22 cellular contexts compared by ENCODE assay signal in genomic region chr15:52731004-52731403, GRCh38. TPM values are rescaled to one million over a fixed set of nuclear protein-coding genes. Genes with fewer than 3 reads are reported as not detected.
"Had no signal": no experiment of that assay in that cellular context is flagged by ENCODE, and none has a peak within 500 bp of the region (broad histone marks: within the 10 kb centered on the region; RNA-seq: fewer than 3 reads in every experiment).

No MANE protein-coding gene starts in this region.

- DNase-seq: activated CD4-positive, alpha-beta T cell treated with anti-CD3 and anti-CD28 coated beads, Interleukin-2, amount 10 ng/mL, durations not matched to agents 24 days and 14 days; activated CD8-positive, alpha-beta memory T cell treated with anti-CD3 and anti-CD28 coated beads for 24 hours; activated gamma-delta T cell treated with Interleukin-2 at 50 U/mL for 16 hours; hippocampal formation; left ventricle myocardium inferior; occipital lobe; stimulated activated CD4-positive, alpha-beta T cell treated with anti-CD3 and anti-CD28 coated beads, Interleukin-15, amount 100 ng/mL, for 24 hours; stimulated activated CD4-positive, alpha-beta T cell treated with anti-CD3 and anti-CD28 coated beads, Interleukin-4, amount 100 ng/mL, for 1 hour; stimulated activated naive CD4-positive, alpha-beta T cell treated with Interleukin-2 at 50 U/mL for 16 hours; substantia nigra; trophoblast cell; WERI-Rb-1 had no signal

- H3K27ac ChIP-seq: esophagus muscularis mucosa, left ventricle myocardium inferior, right atrium auricular region, WERI-Rb-1 had no signal

- H3K27me3 Mint-ChIP-seq: activated CD4-positive, alpha-beta T cell treated with anti-CD3 and anti-CD28 coated beads, Interleukin-2, amount 10 ng/mL, durations not matched to agents 24 days and 14 days had no signal

- H3K4me3 Mint-ChIP-seq: activated CD4-positive, alpha-beta T cell treated with anti-CD3 and anti-CD28 coated beads, Interleukin-2, amount 10 ng/mL, durations not matched to agents 24 days and 14 days; nephron; T-helper 1 cell treated with Interleukin-12 subunit alpha and Interleukin-12 subunit beta and Interleukin-4 antibody, amounts not matched to agents 30 μg/mL and 1 μg/mL, for 36 hours had no signal

- H3K9me3 Mint-ChIP-seq: activated CD4-positive, alpha-beta T cell treated with anti-CD3 and anti-CD28 coated beads, Interleukin-2, amount 10 ng/mL, durations not matched to agents 24 days and 14 days; nephron; T-helper 1 cell treated with Interleukin-12 subunit alpha and Interleukin-12 subunit beta and Interleukin-4 antibody, amounts not matched to agents 30 μg/mL and 1 μg/mL, for 36 hours had no signal

- H3K36me3 ChIP-seq: esophagus muscularis mucosa, left ventricle myocardium inferior, right atrium auricular region, WERI-Rb-1 had no signal

- H3K9me3 ChIP-seq: esophagus muscularis mucosa, left ventricle myocardium inferior, right atrium auricular region had no signal

- ATAC-seq: SK-N-SH treated with all-trans-retinoic acid at 6 μM for 48 hours had no signal

- H3K4me3 ChIP-seq: esophagus muscularis mucosa, left ventricle myocardium inferior, right atrium auricular region had no signal

- H3K4me1 Mint-ChIP-seq: nephron had no signal

- H3K27ac Mint-ChIP-seq: activated CD4-positive, alpha-beta T cell treated with anti-CD3 and anti-CD28 coated beads, Interleukin-2, amount 10 ng/mL, durations not matched to agents 24 days and 14 days; nephron; T-helper 1 cell treated with Interleukin-12 subunit alpha and Interleukin-12 subunit beta and Interleukin-4 antibody, amounts not matched to agents 30 μg/mL and 1 μg/mL, for 36 hours had no signal

RNA-seq across cellular contexts. Expression of gene ONECUT1, which starts 59.1 kb away (rescaled TPM):
- total RNA-seq: activated CD4-positive, alpha-beta T cell treated with anti-CD3 and anti-CD28 coated beads, Interleukin-2, amount 10 ng/mL, durations not matched to agents 24 days and 14 days; bronchial epithelial cell; esophagus muscularis mucosa; fibroblast of villous mesenchyme; kidney epithelial cell; left ventricle myocardium inferior; occipital lobe; posterior vena cava; right atrium auricular region; skeletal muscle tissue had no signal
